ENCODE assay signal across 26 cellular contexts in the genomic region with DNA sequence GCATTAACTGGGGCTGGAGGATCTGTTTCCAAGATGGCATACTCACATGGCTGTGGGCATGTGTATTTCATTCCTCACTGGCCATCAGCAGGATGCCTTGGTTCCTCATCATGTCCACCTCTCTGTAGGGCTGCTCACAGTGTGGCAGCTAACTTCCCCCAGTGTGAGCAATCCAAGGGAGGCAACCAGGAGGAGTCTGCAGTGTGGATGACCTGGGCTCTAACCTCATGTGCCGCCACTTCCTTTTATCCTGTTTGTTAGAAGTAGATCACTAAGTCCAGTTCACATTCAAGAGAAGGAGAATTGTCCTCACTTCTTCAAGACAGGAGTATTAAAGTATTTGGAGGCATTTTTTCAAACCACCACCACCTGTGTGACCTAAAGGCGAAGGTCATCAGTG. TPM values are rescaled to one million over a fixed set of nuclear protein-coding genes. Genes with fewer than 3 reads are reported as not detected.
A peak's percentile ranks its signal among the peaks of the same experiment; 100 is the strongest.
DNase-seq lines count a peak whose midpoint lies in the region; ATAC-seq, FAIRE-seq and TF ChIP-seq lines count a peak whose summit lies in the region.
"Had no signal": no experiment of that assay in that cellular context is flagged by ENCODE, and none has a peak within 500 bp of the region (broad histone marks: within the 10 kb centered on the region; RNA-seq: fewer than 3 reads in every experiment).

No MANE protein-coding gene starts in this region.

- CTCF ChIA-PET in HepG2 (lab: Yijun Ruan, JAX; ENCODE audit: low intra/inter-chr PET ratio, low total read pairs): no interaction called here

- intact Hi-C loops in HepG2 (cut with micrococcal nuclease; ENCODE audit: unreplicated experiment): no loop called here
- intact Hi-C loops in right lobe of liver (cut with DNase I): no loop called here
- intact Hi-C loops in posterior vena cava (cut with DNase I): no loop called here

- TF ChIP-seq EP300 in HepG2 (IDR thresholded peaks at IDR 0.05; ENCODE audit: low read depth in 2 of 2, low read length in 2 of 2): no peak
- no peak for TF ChIP-seq EP300 in HepG2 (CRISPR knock-in tag; IDR thresholded peaks at IDR 0.05; ENCODE audit: borderline replicate concordance)

- H3K36me3 ChIP-seq in HepG2 (replicated peaks in 1 of 2; ENCODE audit: control insufficient read depth in 1 of 2, insufficient read depth in 2 of 2, low read length in 2 of 2) (peaks cover 20 to 44% of the 10 kb centered on the region in 2 experiments), right lobe of liver (peaks cover 0 to 4% (median 0%) of the 10 kb centered on the region in 4 donors)

- TF ChIP-seq RAD21 in HepG2 (CRISPR knock-in tag; IDR thresholded peaks at IDR 0.05): no peak

- POLR2A ChIA-PET in HepG2 (lab: Yijun Ruan, JAX): no interaction called here

- H3K4me1 ChIP-seq in HepG2 (ENCODE audit: insufficient read depth, low read length) (no peaks in the 10 kb centered on the region), right lobe of liver (no peaks in the 10 kb centered on the region)
- H3K4me1 ChIP-seq: BE2C had no signal

- DNase-seq in HepG2 (ENCODE audit: low spot score): no peak
- no peak for DNase-seq in right lobe of liver
- DNase-seq in endothelial cell (ENCODE audit: low spot score): no peak
- peak; percentile 38 for DNase-seq in posterior vena cava (ENCODE audit: low spot score)
- DNase-seq: 8988T; ACHN; AML-193; BE2C; CD4-positive, alpha-beta T cell; CD8-positive, alpha-beta memory T cell; DMS 273 treated with DMSO at 0.1 percent for 48 hours; DMS79; EL; GDM1; GM23248; H7; HCEC 1CT had no signal

- TF ChIP-seq CTCF in HepG2 (CRISPR knock-in tag; IDR thresholded peaks at IDR 0.05): no peak
- TF ChIP-seq CTCF in right lobe of liver (IDR thresholded peaks at IDR 0.05): no peak
- no peak for TF ChIP-seq CTCF in endothelial cell (IDR thresholded peaks at IDR 0.05; ENCODE audit: unreplicated experiment)

- peak overlapping the region; percentile 14 for H3K4me3 Mint-ChIP-seq in endothelial cell (ENCODE audit: unreplicated experiment)
- H3K4me3 Mint-ChIP-seq: CD14-positive monocyte; CD4-positive, alpha-beta T cell; CD8-positive, alpha-beta memory T cell had no signal

- no peaks in the 10 kb centered on the region for H4K20me1 ChIP-seq in HepG2 (ENCODE audit: insufficient read depth, low read length)

- no peaks in the 10 kb centered on the region for H3K79me2 ChIP-seq in HepG2 (ENCODE audit: insufficient read depth, low read length)

- H3K4me3 ChIP-seq in HepG2 (replicated peaks in 1 of 3; ENCODE audit: insufficient read depth in 1 of 3, low read depth in 2 of 3, low read length in 3 of 3): no peak overlapping the region
- no peak overlapping the region for H3K4me3 ChIP-seq in right lobe of liver
- H3K4me3 ChIP-seq: A549; BLaER1 treated with 17β-estradiol and CSF1 and Interleukin-3, amounts not matched to agents 10 nM and 100 nM; GM12878; GM23248 had no signal

- H3K9me3 ChIP-seq in HepG2 (ENCODE audit: low read length) (no peaks in the 10 kb centered on the region), right lobe of liver (no peaks in the 10 kb centered on the region)
- H3K9me3 ChIP-seq: A549; BE2C; BLaER1 treated with 17β-estradiol and CSF1 and Interleukin-3, amounts not matched to agents 10 nM and 100 nM had no signal

- no peak overlapping the region for H3K27ac ChIP-seq in HepG2 (ENCODE audit: extremely low read length, insufficient read depth, low read length)
- H3K27ac ChIP-seq in right lobe of liver: no peak overlapping the region
- H3K27ac ChIP-seq: A549; BLaER1 treated with 17β-estradiol and CSF1 and Interleukin-3, amounts not matched to agents 10 nM and 100 nM; GM23248 had no signal

- no peak overlapping the region for H3K27ac Mint-ChIP-seq in endothelial cell (ENCODE audit: unreplicated experiment)
- H3K27ac Mint-ChIP-seq: CD4-positive, alpha-beta T cell; CD8-positive, alpha-beta memory T cell had no signal

- H3K9me3 Mint-ChIP-seq in endothelial cell (ENCODE audit: unreplicated experiment): no peaks in the 10 kb centered on the region
- H3K9me3 Mint-ChIP-seq: CD4-positive, alpha-beta T cell; CD8-positive, alpha-beta memory T cell had no signal

- no peak overlapping the region for H2AFZ ChIP-seq in HepG2 (ENCODE audit: low read length)
- H2AFZ ChIP-seq: GM23248 had no signal

- 97% methylated on average over 2 of the region's 2 CpGs for whole genome bisulfite sequencing in HepG2 (ENCODE audit: low lambda C conversion rate)
- 94% methylated on average over 2 of the region's 2 CpGs for WGBS in right lobe of liver (ENCODE audit: insufficient coverage, low coverage, low lambda C conversion rate, missing lambda C conversion rate)

- H3K4me2 ChIP-seq in HepG2 (ENCODE audit: low read depth, low read length): no peak overlapping the region
- H3K4me2 ChIP-seq: A549; BLaER1 treated with 17β-estradiol and CSF1 and Interleukin-3, amounts not matched to agents 10 nM and 100 nM had no signal

- peaks cover 14% of the 10 kb centered on the region for H3K36me3 Mint-ChIP-seq in endothelial cell (ENCODE audit: low read depth, unreplicated experiment)

- no peaks in the 10 kb centered on the region for H3K4me1 Mint-ChIP-seq in endothelial cell (ENCODE audit: unreplicated experiment)
- H3K4me1 Mint-ChIP-seq: CD8-positive, alpha-beta memory T cell had no signal

- ATAC-seq in HepG2 (no peak), right lobe of liver (no peak), GM21526 (IDR thresholded peaks at IDR 0.05; ENCODE audit: low FRiP score, unreplicated experiment) (no peak), GM18858 (IDR thresholded peaks at IDR 0.05; ENCODE audit: unreplicated experiment) (no peak)
- ATAC-seq: A549, GM12878 had no signal

- BruUV-seq in HepG2 (replicated peaks; lab: Mats Ljungman, UMichigan): no TSS peak

- no peak overlapping the region for H3K9ac ChIP-seq in HepG2 (ENCODE audit: insufficient read depth, low read depth, low read length)
- H3K9ac ChIP-seq: BLaER1 treated with 17β-estradiol and CSF1 and Interleukin-3, amounts not matched to agents 10 nM and 100 nM; GM23248 had no signal

- no peak for TF ChIP-seq POLR2A in HepG2 (IDR thresholded peaks at IDR 0.05; ENCODE audit: insufficient read depth in 1 of 2, low read depth in 2 of 2, low read length in 2 of 2)
- TF ChIP-seq POLR2A in right lobe of liver (IDR thresholded peaks at IDR 0.05): no peak

- peak; percentile 18 for FAIRE-seq in HepG2 (lab: Jason Lieb, UNC)
- FAIRE-seq: A549, D721Med, GM12878, GM18507, H1 had no signal

- H3K27me3 Mint-ChIP-seq in endothelial cell (ENCODE audit: unreplicated experiment): no peaks in the 10 kb centered on the region
- H3K27me3 Mint-ChIP-seq: CD4-positive, alpha-beta T cell; CD8-positive, alpha-beta memory T cell had no signal

- in situ Hi-C loops in HepG2 (cut with HindIII; ENCODE audit: extremely low pct_ligation_motif_present, low pct_unique_long_range_greater_than_20kb): no loop called here

- H3K27me3 ChIP-seq in HepG2 (ENCODE audit: control insufficient read depth in 1 of 2, insufficient read depth in 2 of 2, low read length in 2 of 2) (no peaks in the 10 kb centered on the region), right lobe of liver (no peaks in the 10 kb centered on the region)
- H3K27me3 ChIP-seq: BE2C; BLaER1 treated with 17β-estradiol and CSF1 and Interleukin-3, amounts not matched to agents 10 nM and 100 nM had no signal

TF ChIP-seq in HepG2, 621 proteins besides CTCF, POLR2A, EP300 and RAD21:
- peak; percentile 51 for TF ChIP-seq RBM22 (optimal IDR thresholded peaks at IDR 0.05; ENCODE audit: low read length)
- TF ChIP-seq ZNF160 (CRISPR knock-in tag; IDR thresholded peaks at IDR 0.05): no peak
TF ChIP-seq in HepG2: peak in this region for 1.

RNA-seq across cellular contexts. Expression of a gene that starts 54.4 kb away (rescaled TPM):
- total RNA-seq in HepG2 (2016; rRNA removed; fragmentation: Illumina TruSeq; extraction: Trizol) (39.6 and 51.1 TPM in 2 replicates), right lobe of liver (10 to 100 TPM in 1 of 6 experiments, 1 to 10 TPM in 5; 1.7 to 11.5 (median 4.9) TPM), endothelial cell (ENCODE audit: unreplicated experiment) (66.0 TPM), posterior vena cava (10 to 100 TPM; 45.3 to 53.4 TPM)
- 27.5 and 29.9 TPM in 2 replicates for total RNA-seq in HepG2 (2016; cell fraction: cytosol; rRNA removed; fragmentation: Illumina TruSeq; extraction: Trizol; ENCODE audit: low read depth)
- 42.1 and 44.4 TPM in 2 replicates for total RNA-seq in HepG2 (2016; cell fraction: insoluble cytoplasmic fraction; rRNA removed; fragmentation: Illumina TruSeq; extraction: Trizol)
- total RNA-seq in HepG2 (2016; cell fraction: membrane; rRNA removed; fragmentation: Illumina TruSeq; extraction: Trizol): 32.8 and 39.3 TPM in 2 replicates
- 42.6 and 54.0 TPM in 2 replicates for total RNA-seq in HepG2 (2016; cell fraction: nucleus; rRNA removed; fragmentation: Illumina TruSeq; extraction: Trizol)
- 24.0 and 26.4 TPM in 2 replicates for polyA plus RNA-seq in HepG2 (2011; rRNA removed)
- 18.3 and 23.7 TPM in 2 replicates for polyA plus RNA-seq in HepG2 (2011; cell fraction: cytosol; rRNA removed)
- 27.9 and 29.0 TPM in 2 replicates for polyA plus RNA-seq in HepG2 (2011; cell fraction: nucleus; rRNA removed)
- 35.8 and 52.4 TPM in 2 replicates for polyA plus RNA-seq in HepG2 (2012)
- 35.5 and 38.1 TPM in 2 replicates for polyA plus RNA-seq in HepG2 (2016; cell fraction: cytosol; fragmentation: Illumina TruSeq; extraction: Trizol; ENCODE audit: low read depth)
- polyA plus RNA-seq in HepG2 (2016; cell fraction: insoluble cytoplasmic fraction; fragmentation: Illumina TruSeq; extraction: Trizol; ENCODE audit: low read depth): 48.1 and 53.8 TPM in 2 replicates
- polyA plus RNA-seq in HepG2 (2016; cell fraction: membrane; fragmentation: Illumina TruSeq; extraction: Trizol; ENCODE audit: low read depth): 34.4 and 35.3 TPM in 2 replicates
- polyA plus RNA-seq in HepG2 (2016; cell fraction: nucleus; fragmentation: Illumina TruSeq; extraction: Trizol; ENCODE audit: insufficient read depth, low read depth): 40.0 and 44.5 TPM in 2 replicates
- polyA minus RNA-seq in HepG2 (2011; rRNA and poly(A)+ RNA removed; ENCODE audit: low replicate concordance): 26.6 and 26.8 TPM in 2 replicates
- polyA minus RNA-seq in HepG2 (2011; cell fraction: cytosol; rRNA and poly(A)+ RNA removed): 29.7 and 30.9 TPM in 2 replicates
- 73.1 and 90.8 TPM in 2 replicates for polyA minus RNA-seq in HepG2 (2011; cell fraction: nucleus; rRNA and poly(A)+ RNA removed)
